Comparison of ENCODE assay signal across 10 cellular contexts in the genomic region with DNA sequence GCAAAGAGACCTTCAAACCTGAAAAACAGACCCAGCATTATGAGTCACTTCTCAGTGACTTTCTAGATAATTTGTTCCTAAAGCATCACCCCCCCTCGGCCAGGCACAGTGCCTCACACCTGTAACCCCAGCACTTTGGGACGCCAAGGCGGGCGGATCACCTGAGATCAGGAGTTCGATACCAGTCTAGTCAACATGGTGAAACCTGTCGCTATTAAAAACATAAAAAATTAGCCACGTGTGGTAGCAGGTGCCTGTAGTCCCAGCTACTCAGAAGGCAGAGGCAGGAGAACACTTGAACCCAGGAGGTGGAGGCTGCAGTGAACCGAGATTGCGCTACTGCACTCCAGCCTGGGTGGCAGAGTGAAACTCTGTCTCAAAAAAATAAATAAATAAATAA.
ATAC-seq and TF ChIP-seq lines count a peak whose summit lies in the region.
"Had no signal": no experiment of that assay in that cellular context is flagged by ENCODE, and none has a peak within 500 bp of the region (broad histone marks: within the 10 kb centered on the region; RNA-seq: fewer than 3 reads in every experiment).

No MANE protein-coding gene starts in this region.

- ATAC-seq in HG03565 (IDR thresholded peaks at IDR 0.05; ENCODE audit: unreplicated experiment), result no peak
- ATAC-seq: A549; CD8-positive, alpha-beta T cell had no signal

- H3K27ac ChIP-seq in HEK293 (ENCODE audit: extremely low read depth, low read depth, low read length), result no peak overlapping the region
- H3K27ac ChIP-seq: 22Rv1; A549; BLaER1; BLaER1 treated with 17β-estradiol and CSF1 and Interleukin-3, amounts not matched to agents 10 nM and 100 nM; C4-2B had no signal

- no peak for TF ChIP-seq CTCF in HEK293 (tag by site-specific recombination; IDR thresholded peaks at IDR 0.05)

- H3K4me3 ChIP-seq in HEK293 (ENCODE audit: low read depth, low read length), result no peak overlapping the region
- H3K4me3 ChIP-seq: A549; BLaER1; BLaER1 treated with 17β-estradiol and CSF1 and Interleukin-3, amounts not matched to agents 10 nM and 100 nM had no signal

- CTCF ChIA-PET in HEK293 (lab: Yijun Ruan, JAX), result interaction anchor here (1.2 kb wide), 1 partner anchor 209 kb away, joined by 3 read pairs; no protein-coding TSS in a partner anchor

- POLR2A ChIA-PET in HEK293 (lab: Yijun Ruan, JAX), result no interaction called here

- peaks cover 2 to 35% of the 10 kb centered on the region in 2 experiments; a peak in 2 of 3 replicates for H3K36me3 ChIP-seq in HEK293 (ENCODE audit: control insufficient read depth in 2 of 2, insufficient read depth in 1 of 2, low read length in 2 of 2)

- H3K4me1 ChIP-seq in HEK293 (ENCODE audit: control insufficient read depth, insufficient read depth, low read length), result no peaks in the 10 kb centered on the region
- H3K4me1 ChIP-seq: A549, BE2C, Caco-2 had no signal

- no peaks in the 10 kb centered on the region for H3K9me3 ChIP-seq in HEK293 (ENCODE audit: control insufficient read depth, insufficient read depth, low read depth, low read length)
- H3K9me3 ChIP-seq: A549; BE2C; BLaER1; BLaER1 treated with 17β-estradiol and CSF1 and Interleukin-3, amounts not matched to agents 10 nM and 100 nM; Caco-2 had no signal

TF ChIP-seq in HEK293, 187 proteins besides CTCF, POLR2A, EP300 and RAD21:
- TF ChIP-seq ZSCAN4 (tag by site-specific recombination; IDR thresholded peaks at IDR 0.05) (no peak), ZNF626 (tag by site-specific recombination; IDR thresholded peaks at IDR 0.05) (no peak), ZNF292 (tag by site-specific recombination; IDR thresholded peaks at IDR 0.05; ENCODE audit: borderline replicate concordance, low read depth) (no peak), SCRT1 (tag by site-specific recombination; IDR thresholded peaks at IDR 0.05; ENCODE audit: borderline replicate concordance) (peak; percentile 79), ZBTB8A (tag by site-specific recombination; IDR thresholded peaks at IDR 0.05) (no peak), REPIN1 (tag by site-specific recombination; IDR thresholded peaks at IDR 0.05; ENCODE audit: low read depth) (no peak), ZBTB21 (tag by site-specific recombination; IDR thresholded peaks at IDR 0.05) (no peak), ZNF548 (tag by site-specific recombination; IDR thresholded peaks at IDR 0.05) (no peak), ZNF600 (tag by site-specific recombination; IDR thresholded peaks at IDR 0.05) (no peak), ZNF610 (tag by site-specific recombination; IDR thresholded peaks at IDR 0.05; ENCODE audit: borderline replicate concordance) (no peak), SCRT2 (tag by site-specific recombination; IDR thresholded peaks at IDR 0.05) (peak; percentile 78)
- TF ChIP-seq, protein P1, sequence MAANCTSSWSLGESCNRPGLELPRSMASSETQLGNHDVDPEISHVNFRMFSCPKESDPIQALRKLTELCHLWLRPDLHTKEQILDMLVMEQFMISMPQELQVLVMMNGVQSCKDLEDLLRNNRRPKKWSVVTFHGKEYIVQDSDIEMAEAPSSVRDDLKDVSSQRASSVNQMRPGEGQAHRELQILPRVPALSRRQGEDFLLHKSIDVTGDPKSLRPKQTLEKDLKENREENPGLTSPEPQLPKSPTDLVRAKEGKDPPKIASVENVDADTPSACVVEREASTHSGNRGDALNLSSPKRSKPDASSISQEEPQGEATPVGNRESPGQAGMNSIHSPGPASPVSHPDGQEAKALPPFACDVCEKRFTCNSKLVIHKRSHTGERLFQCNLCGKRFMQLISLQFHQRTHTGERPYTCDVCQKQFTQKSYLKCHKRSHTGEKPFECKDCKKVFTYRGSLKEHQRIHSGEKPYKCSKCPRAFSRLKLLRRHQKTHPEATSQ (tag by site-specific recombination; IDR thresholded peaks at IDR 0.05), result no peak
- TF ChIP-seq, protein P2, sequence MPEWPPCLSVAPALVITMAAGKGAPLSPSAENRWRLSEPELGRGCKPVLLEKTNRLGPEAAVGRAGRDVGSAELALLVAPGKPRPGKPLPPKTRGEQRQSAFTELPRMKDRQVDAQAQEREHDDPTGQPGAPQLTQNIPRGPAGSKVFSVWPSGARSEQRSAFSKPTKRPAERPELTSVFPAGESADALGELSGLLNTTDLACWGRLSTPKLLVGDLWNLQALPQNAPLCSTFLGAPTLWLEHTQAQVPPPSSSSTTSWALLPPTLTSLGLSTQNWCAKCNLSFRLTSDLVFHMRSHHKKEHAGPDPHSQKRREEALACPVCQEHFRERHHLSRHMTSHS (tag by site-specific recombination; IDR thresholded peaks at IDR 0.05), result no peak
